In genomic region chr3:125202197-125202596, GRCh38 we compare ENCODE assay signal across 10 cellular contexts. TPM values are rescaled to one million over a fixed set of nuclear protein-coding genes. Genes with fewer than 3 reads are reported as not detected.
DNase-seq lines count a peak whose midpoint lies in the region; ATAC-seq and TF ChIP-seq lines count a peak whose summit lies in the region.
"Had no signal": no experiment of that assay in that cellular context is flagged by ENCODE, and none has a peak within 500 bp of the region (broad histone marks: within the 10 kb centered on the region; RNA-seq: fewer than 3 reads in every experiment).

No MANE protein-coding gene starts in this region.

- peak; percentile 50 for TF ChIP-seq CTCF in DOHH2 (IDR thresholded peaks at IDR 0.05; ENCODE audit: low read depth, low read length, poor library complexity, severe bottlenecking)
- TF ChIP-seq CTCF in H9 (conservative IDR thresholded peaks at IDR 0.05): peak; percentile 74
- peak; percentile 30 for TF ChIP-seq CTCF in RWPE2 (IDR thresholded peaks at IDR 0.05; ENCODE audit: poor library complexity, severe bottlenecking)

- no peak overlapping the region for H3K4ac ChIP-seq in H9 (ENCODE audit: low read depth, low read length)

- H3K4me3 Mint-ChIP-seq in H9: no peak overlapping the region
- H3K4me3 Mint-ChIP-seq: activated T-cell treated with anti-CD3 and anti-CD28 coated beads, Interleukin-2, amount 50 U/mL, for 24 hours; memory B cell had no signal

- H3K36me3 Mint-ChIP-seq in H9 (ENCODE audit: insufficient read depth in 1 of 3, low read depth in 3 of 3): peaks cover 0 to 5% (median 2%) of the 10 kb centered on the region in 3 experiments; a peak in 3 of 7 replicates
- H3K36me3 Mint-ChIP-seq: memory B cell had no signal

- H3K79me1 ChIP-seq in H9 (ENCODE audit: insufficient read depth, low read depth, low read length, poor library complexity, severe bottlenecking): no peaks in the 10 kb centered on the region

- no peak overlapping the region for H3K9ac ChIP-seq in H9 (ENCODE audit: extremely low read depth, insufficient read length, low read length)

- H2AK5ac ChIP-seq in H9 (ENCODE audit: insufficient read length, low read length): no peak overlapping the region

- 0 out of 4 replicates have a peak, but pooled peaks cover 0 to 2% of the 10 kb centered on the region in 2 experiments for H3K4me1 Mint-ChIP-seq in H9

- H2BK120ac ChIP-seq in H9 (ENCODE audit: low read depth, low read length, poor library complexity, severe bottlenecking): no peak overlapping the region

- no peaks in the 10 kb centered on the region for H3K27me3 Mint-ChIP-seq in H9 (ENCODE audit: low read depth)
- H3K27me3 Mint-ChIP-seq: memory B cell had no signal

- H3K9me3 ChIP-seq in DOHH2 (ENCODE audit: control insufficient read depth, insufficient read depth, low read length): no peaks in the 10 kb centered on the region
- H3K9me3 ChIP-seq in H9 (ENCODE audit: control insufficient read depth, low read depth, low read length): no peaks in the 10 kb centered on the region
- no peaks in the 10 kb centered on the region for H3K9me3 ChIP-seq in RWPE2 (ENCODE audit: severe bottlenecking)

- no peak overlapping the region for H3K23ac ChIP-seq in H9 (ENCODE audit: insufficient read length, low read depth, low read length)

- H3K36me3 ChIP-seq in DOHH2 (ENCODE audit: control insufficient read depth, low read length) (no peaks in the 10 kb centered on the region), RWPE2 (ENCODE audit: low read depth) (no peaks in the 10 kb centered on the region)

- no peak overlapping the region for H3K18ac ChIP-seq in H9 (ENCODE audit: insufficient read length, low read depth, low read length)

- H3K27ac Mint-ChIP-seq in H9: no peak overlapping the region; a peak in 1 of 7 replicates
- H3K27ac Mint-ChIP-seq: activated T-cell treated with anti-CD3 and anti-CD28 coated beads, Interleukin-2, amount 50 U/mL, for 24 hours; memory B cell had no signal

- H4K20me1 ChIP-seq in DOHH2 (ENCODE audit: control insufficient read depth, insufficient read depth, low read depth, low read length) (no peaks in the 10 kb centered on the region), H9 (ENCODE audit: control insufficient read depth, insufficient read depth, insufficient read length) (no peaks in the 10 kb centered on the region)

- no peak overlapping the region for H3K56ac ChIP-seq in H9 (ENCODE audit: insufficient read length, low read depth, low read length)

- H3K4me3 ChIP-seq in DOHH2 (ENCODE audit: low read length) (no peak overlapping the region), RWPE2 (ENCODE audit: severe bottlenecking) (no peak overlapping the region)

- no peak overlapping the region for H2BK20ac ChIP-seq in H9 (ENCODE audit: low read depth, low read length, poor library complexity, severe bottlenecking)

- no peak for DNase-seq in H9
- no peak for DNase-seq in RWPE2 (ENCODE audit: low spot score)
- DNase-seq in iPS-NIHi11 (ENCODE audit: low spot score): peak; percentile 57
- DNase-seq in HPDE6-E6E7 (ENCODE audit: extremely low spot score): no peak
- no peak for DNase-seq in DMS79 (lab: John Stamatoyannopoulos, UW)
- DNase-seq: activated T-cell treated with anti-CD3 and anti-CD28 coated beads, Interleukin-2, amount 50 U/mL, for 24 hours had no signal

- H4K8ac ChIP-seq in H9 (replicated peaks; ENCODE audit: insufficient read length, low read depth, low read length): no peak overlapping the region

- no peak overlapping the region for H2BK15ac ChIP-seq in H9 (ENCODE audit: low read depth, low read length)

- H3K4me2 ChIP-seq in DOHH2 (ENCODE audit: low read length) (no peak overlapping the region), H9 (ENCODE audit: insufficient read depth, insufficient read length, low read length) (no peak overlapping the region)

- no peak overlapping the region for H3K14ac ChIP-seq in H9 (ENCODE audit: insufficient read depth, low read length)

- H3K4me1 ChIP-seq in DOHH2 (ENCODE audit: control insufficient read depth, low read length) (no peaks in the 10 kb centered on the region), H9 (ENCODE audit: insufficient read depth, low read length) (no peaks in the 10 kb centered on the region), RWPE2 (ENCODE audit: insufficient read depth, poor library complexity, severe bottlenecking) (no peaks in the 10 kb centered on the region)

- WGBS in H9 (ENCODE audit: extremely low coverage, insufficient read length, low lambda C conversion rate): no CpG with 5 or more reads among the region's 4 CpGs

- no peak overlapping the region for H4K5ac ChIP-seq in H9 (ENCODE audit: insufficient read length, low read depth, low read length)

- no peak for ATAC-seq in RWPE2 (ENCODE audit: low read depth)
- no peak for ATAC-seq in HG02938 (IDR thresholded peaks at IDR 0.05; ENCODE audit: unreplicated experiment)
- no peak for ATAC-seq in HG02981 (IDR thresholded peaks at IDR 0.05; ENCODE audit: unreplicated experiment)

- H3K9me3 Mint-ChIP-seq in H9: no peaks in the 10 kb centered on the region; a peak in 1 of 5 replicates
- H3K9me3 Mint-ChIP-seq: activated T-cell treated with anti-CD3 and anti-CD28 coated beads, Interleukin-2, amount 50 U/mL, for 24 hours; memory B cell had no signal

- no peak overlapping the region for H3T11ph ChIP-seq in H9 (ENCODE audit: low read length)

- no peaks in the 10 kb centered on the region for H3F3A ChIP-seq in DOHH2 (ENCODE audit: control insufficient read depth, insufficient read depth)

- H3K79me2 ChIP-seq in DOHH2 (ENCODE audit: control insufficient read depth, low read length) (no peaks in the 10 kb centered on the region), H9 (ENCODE audit: insufficient read depth, low read length) (no peaks in the 10 kb centered on the region)

- no peak overlapping the region for H3K27ac ChIP-seq in DOHH2 (ENCODE audit: low read depth, low read length)
- no peak overlapping the region for H3K27ac ChIP-seq in H9 (ENCODE audit: insufficient read length, low read depth, low read length)
- no peak overlapping the region for H3K27ac ChIP-seq in RWPE2 (ENCODE audit: poor library complexity, severe bottlenecking)

- no peak overlapping the region for H2BK5ac ChIP-seq in H9 (ENCODE audit: insufficient read length, low read length)

- H2AFZ ChIP-seq in H9 (ENCODE audit: low read length): no peak overlapping the region

- H3K27me3 ChIP-seq in DOHH2 (ENCODE audit: control insufficient read depth, low read length): peaks cover 12% of the 10 kb centered on the region; the same call in 1 of the 2 replicates
- H3K27me3 ChIP-seq in H9 (ENCODE audit: insufficient read depth, low read length): no peaks in the 10 kb centered on the region
- H3K27me3 ChIP-seq in RWPE2 (ENCODE audit: insufficient read depth, poor library complexity, severe bottlenecking): no peaks in the 10 kb centered on the region

- no peaks in the 10 kb centered on the region for H3K9me2 ChIP-seq in DOHH2 (replicated peaks; ENCODE audit: control insufficient read depth, low read length)

- H4K91ac ChIP-seq in H9 (ENCODE audit: insufficient read length, low read depth, low read length): no peak overlapping the region

- H2BK12ac ChIP-seq in H9 (ENCODE audit: insufficient read length, low read depth, low read length): no peak overlapping the region

- no peaks in the 10 kb centered on the region for H3K23me2 ChIP-seq in H9 (ENCODE audit: insufficient read length, low read depth, low read length, poor library complexity, severe bottlenecking)

RNA-seq across cellular contexts. Expression of gene SLC12A8, which starts 10.4 kb away (rescaled TPM):
- 8.2 and 9.1 TPM in 2 replicates for total RNA-seq in H9 (2021)
